Comparison of ENCODE assay signal across 8 cellular contexts in genomic region chr18:59056706-59057492, GRCh38.
A peak's percentile ranks its signal among the peaks of the same experiment; 100 is the strongest.
DNase-seq lines count a peak whose midpoint lies in the region; ATAC-seq and TF ChIP-seq lines count a peak whose summit lies in the region.

No MANE protein-coding gene starts in this region.

- 69 to 83% methylated on average over 14 to 15 of the region's 15 CpGs for WGBS in thyroid gland, 2 donors

- peaks cover 25 to 38% of the 10 kb centered on the region in 2 donors for H3K4me1 ChIP-seq in thyroid gland

- no peaks in the 10 kb centered on the region for H3K36me3 ChIP-seq in thyroid gland

- H3K4me3 ChIP-seq in thyroid gland (replicated peaks in 1 of 3): no peak overlapping the region

- peak overlapping the region; percentile 93 for H3K27ac ChIP-seq in C4-2B
- no peak overlapping the region for H3K27ac ChIP-seq in caudate nucleus (ENCODE audit: low read depth, low read length)
- H3K27ac ChIP-seq in thyroid gland: no peak overlapping the region

- intact Hi-C loops in thyroid gland (cut with DNase I): loop anchor here (2.0 to 10.0 kb wide), 3 partner anchors 52 to 274 kb away; no protein-coding TSS in a partner anchor

- peak; percentile 70 for ATAC-seq in GM18909 (IDR thresholded peaks at IDR 0.05; ENCODE audit: poor library complexity, unreplicated experiment)

- H3K9me3 ChIP-seq in thyroid gland: no peaks in the 10 kb centered on the region

- no peaks in the 10 kb centered on the region for H3K27me3 ChIP-seq in thyroid gland

- TF ChIP-seq CTCF in C4-2B (conservative IDR thresholded peaks at IDR 0.05) (peak; percentile 69), thyroid gland (IDR thresholded peaks at IDR 0.05) (peak in 5 of 6 experiments; percentile 77 to 97 (median 87))

- no peak for TF ChIP-seq POLR2A in thyroid gland (IDR thresholded peaks at IDR 0.05)

- DNase-seq in M059J (ENCODE audit: low read depth): peak; percentile 82
- peak; percentile 34 for DNase-seq in SK-N-DZ (ENCODE audit: low spot score)
- peak in 54 of 61 donors; percentile 11 to 81 (median 52) for DNase-seq in caudate nucleus (lab: John Stamatoyannopoulos, UW)
- DNase-seq in kidney glomerular epithelial cell (lab: John Stamatoyannopoulos, UW): peak; percentile 45
- DNase-seq in thyroid gland: peak; percentile 60 to 88
- no peak for DNase-seq in superior temporal gyrus (ENCODE audit: extremely low spot score)
